ENCODE assay signal across 16 cellular contexts in genomic region chr4:100166297-100167034, GRCh38.
"Had no signal": no experiment of that assay in that cellular context is flagged by ENCODE, and none has a peak within 500 bp of the region (broad histone marks: within the 10 kb centered on the region; RNA-seq: fewer than 3 reads in every experiment).

No MANE protein-coding gene starts in this region.

- H3K27me3 ChIP-seq: brain microvascular endothelial cell, gastroesophageal sphincter, hepatocyte, thyroid gland, uterus had no signal

- H3K79me2 ChIP-seq: hepatocyte, parathyroid adenoma had no signal

- ATAC-seq: gastroesophageal sphincter, left ventricle myocardium superior had no signal

- H3K4me2 ChIP-seq: hepatocyte had no signal

- H3K9ac ChIP-seq: parathyroid adenoma had no signal

- DNase-seq: activated CD4-positive, alpha-beta memory T cell treated with anti-CD3 and anti-CD28 coated beads, Interleukin-2, amount 10 ng/mL, durations not matched to agents 7 days and 5 days; brain microvascular endothelial cell; effector memory CD4-positive, alpha-beta T cell; kidney; left ventricle myocardium superior; retina; stimulated activated CD4-positive, alpha-beta T cell treated with anti-CD3 and anti-CD28 coated beads, Interleukin-15, amount 100 ng/mL, for 24 hours; stimulated activated CD4-positive, alpha-beta T cell treated with anti-CD3 and anti-CD28 coated beads, Interleukin-4, amount 100 ng/mL, for 4 hours; T1000; thyroid gland; uterus had no signal

- H3K4me3 Mint-ChIP-seq: activated CD4-positive, alpha-beta memory T cell treated with anti-CD3 and anti-CD28 coated beads, Interleukin-2, amount 10 ng/mL, durations not matched to agents 7 days and 5 days; activated naive CD4-positive, alpha-beta T cell treated with anti-CD3 and anti-CD28 coated beads, Interleukin-2, amount 50 U/mL, for 24 hours had no signal

- H3K27ac ChIP-seq: brain microvascular endothelial cell, gastroesophageal sphincter, hepatocyte, parathyroid adenoma, thyroid gland, uterus had no signal

- H3K4me1 ChIP-seq: parathyroid adenoma, uterus had no signal

- H3K9me3 ChIP-seq: thyroid gland, uterus had no signal

- H2AFZ ChIP-seq: hepatocyte, parathyroid adenoma had no signal

- H3K27ac Mint-ChIP-seq: activated CD4-positive, alpha-beta memory T cell treated with anti-CD3 and anti-CD28 coated beads, Interleukin-2, amount 10 ng/mL, durations not matched to agents 7 days and 5 days; activated naive CD4-positive, alpha-beta T cell treated with anti-CD3 and anti-CD28 coated beads, Interleukin-2, amount 50 U/mL, for 24 hours; activated T-helper 2 cell treated with anti-CD3 and anti-CD28 coated beads, Interferon-gamma antibody, Interleukin-2, Interleukin-4, amounts not matched to agents 10 μg/mL and 5 μg/mL and 100 μg/mL, durations not matched to agents 14 hours and 24 hours and 36 hours had no signal

- H3K36me3 ChIP-seq: brain microvascular endothelial cell, gastroesophageal sphincter, thyroid gland, uterus had no signal

- H3K36me3 Mint-ChIP-seq: activated naive CD4-positive, alpha-beta T cell treated with anti-CD3 and anti-CD28 coated beads, Interleukin-2, amount 50 U/mL, for 24 hours had no signal

- H3K27me3 Mint-ChIP-seq: activated naive CD4-positive, alpha-beta T cell treated with anti-CD3 and anti-CD28 coated beads, Interleukin-2, amount 50 U/mL, for 24 hours had no signal

- H3K4me3 ChIP-seq: gastroesophageal sphincter, hepatocyte, thyroid gland, uterus had no signal

- H3K4me1 Mint-ChIP-seq: activated naive CD4-positive, alpha-beta T cell treated with anti-CD3 and anti-CD28 coated beads, Interleukin-2, amount 50 U/mL, for 24 hours had no signal
